Comparison of ENCODE assay signal across 1 cellular context in genomic region chr3:149352556-149352955, GRCh38.
TF ChIP-seq lines count a peak whose summit lies in the region.

No MANE protein-coding gene starts in this region.

TF ChIP-seq in WTC11, 78 proteins besides CTCF, POLR2A, EP300 and RAD21 (continued from another document):
- TF ChIP-seq ZSCAN18 (CRISPR knock-in tag; IDR thresholded peaks at IDR 0.05) (peak; percentile 93), MXD4 (CRISPR knock-in tag; IDR thresholded peaks at IDR 0.05; ENCODE audit: borderline replicate concordance) (peak; percentile 55; the same call in 1 of the 2 replicates), FOXK1 (CRISPR knock-in tag; IDR thresholded peaks at IDR 0.05) (no peak), ZNF532 (CRISPR knock-in tag; IDR thresholded peaks at IDR 0.05; ENCODE audit: borderline replicate concordance) (peak; percentile 85; the same call in 1 of the 2 replicates), ZNF138 (CRISPR knock-in tag; conservative IDR thresholded peaks at IDR 0.05) (no peak), FOXP1 (CRISPR knock-in tag; IDR thresholded peaks at IDR 0.05; ENCODE audit: borderline replicate concordance) (no peak), TEAD1 (CRISPR knock-in tag; IDR thresholded peaks at IDR 0.05) (peak; percentile 60; the same call in 1 of the 2 replicates), PRRX2 (CRISPR knock-in tag; IDR thresholded peaks at IDR 0.05) (0 out of 2 replicates have a peak, but pooled peaks have one; percentile 49), NR1H2 (CRISPR knock-in tag; IDR thresholded peaks at IDR 0.05) (no peak), STAT6 (CRISPR knock-in tag; conservative IDR thresholded peaks at IDR 0.05; ENCODE audit: low read depth) (no peak), IRF1 (CRISPR knock-in tag; IDR thresholded peaks at IDR 0.05) (no peak), JAZF1 (CRISPR knock-in tag; IDR thresholded peaks at IDR 0.05) (no peak), CDX4 (CRISPR knock-in tag; IDR thresholded peaks at IDR 0.05; ENCODE audit: borderline replicate concordance) (no peak), NR2C2 (CRISPR knock-in tag; IDR thresholded peaks at IDR 0.05) (no peak)
TF ChIP-seq in WTC11: peak in this region for 11.
